ENCODE assay signal across 27 cellular contexts in the genomic region with DNA sequence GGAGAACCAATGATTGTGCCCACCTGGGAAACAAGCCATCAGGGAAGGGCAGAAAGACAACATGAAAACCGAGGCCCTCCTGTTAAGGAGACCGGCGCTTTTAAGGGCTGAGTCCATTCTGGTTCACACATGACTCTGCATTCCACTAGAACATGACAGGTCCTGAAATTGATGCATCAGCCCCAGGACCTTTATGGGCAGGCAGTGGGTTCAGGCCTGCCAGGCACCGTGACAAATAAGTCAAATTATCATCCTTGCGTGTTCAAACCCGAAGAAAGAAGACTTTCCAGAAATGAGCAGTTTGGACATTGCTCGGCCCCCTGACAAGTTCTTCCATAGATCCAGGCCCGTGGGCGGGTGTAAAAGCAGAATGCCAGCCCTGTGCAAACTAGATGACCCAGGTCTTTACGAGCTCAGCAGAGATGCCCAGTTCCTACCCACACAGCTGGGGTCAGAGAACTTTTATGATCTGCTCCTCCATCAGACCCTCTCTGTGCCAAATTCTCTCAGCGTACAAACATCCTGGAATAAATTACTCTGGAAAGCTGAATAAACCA.
"Had no signal": no experiment of that assay in that cellular context is flagged by ENCODE, and none has a peak within 500 bp of the region (broad histone marks: within the 10 kb centered on the region; RNA-seq: fewer than 3 reads in every experiment).

No MANE protein-coding gene starts in this region.

- H3K27me3 ChIP-seq: brain microvascular endothelial cell, dorsolateral prefrontal cortex, gastrocnemius medialis, sigmoid colon, testis, vagina had no signal

- H3K9me3 ChIP-seq: gastrocnemius medialis, sigmoid colon, testis, vagina had no signal

- ATAC-seq: activated CD8-positive, alpha-beta T cell treated with anti-CD3 and anti-CD28 coated beads for 36 hours; activated naive CD8-positive, alpha-beta T cell treated with anti-CD3 and anti-CD28 coated beads, Interleukin-2, amount 50 U/mL, for 24 hours; gastrocnemius medialis; naive thymus-derived CD4-positive, alpha-beta T cell; T-cell had no signal

- FAIRE-seq: colon had no signal

- H3K4me3 Mint-ChIP-seq: activated CD4-positive, alpha-beta T cell treated with anti-CD3 and anti-CD28 coated beads, Interleukin-2, amount 10 ng/mL, durations not matched to agents 7 days and 5 days; activated CD8-positive, alpha-beta T cell treated with anti-CD3 and anti-CD28 coated beads for 36 hours; activated naive CD8-positive, alpha-beta T cell treated with anti-CD3 and anti-CD28 coated beads, Interleukin-2, amount 50 U/mL, for 24 hours; activated T-helper 1 cell treated with anti-CD3 and anti-CD28 coated beads, Interleukin-12 subunit alpha, Interleukin-12 subunit beta, Interleukin-2, Interleukin-4 antibody, amounts not matched to agents 30 ng/mL and 10 ng/mL and 1 ng/mL, durations not matched to agents 14 hours and 24 hours and 36 hours; central memory CD8-positive, alpha-beta T cell; naive thymus-derived CD4-positive, alpha-beta T cell; neural crest cell; T-cell; T-helper 2 cell treated with Interferon-gamma antibody and Interleukin-4, amounts not matched to agents 5 μg/mL and 100 μg/mL, for 36 hours had no signal

- H3K36me3 Mint-ChIP-seq: naive thymus-derived CD4-positive, alpha-beta T cell; T-cell had no signal

- H3K27ac Mint-ChIP-seq: activated CD4-positive, alpha-beta T cell treated with anti-CD3 and anti-CD28 coated beads, Interleukin-2, amount 10 ng/mL, durations not matched to agents 7 days and 5 days; activated CD8-positive, alpha-beta T cell treated with anti-CD3 and anti-CD28 coated beads for 36 hours; activated naive CD8-positive, alpha-beta T cell treated with anti-CD3 and anti-CD28 coated beads, Interleukin-2, amount 50 U/mL, for 24 hours; activated T-helper 1 cell treated with anti-CD3 and anti-CD28 coated beads, Interleukin-12 subunit alpha, Interleukin-12 subunit beta, Interleukin-2, Interleukin-4 antibody, amounts not matched to agents 30 ng/mL and 10 ng/mL and 1 ng/mL, durations not matched to agents 14 hours and 24 hours and 36 hours; naive thymus-derived CD4-positive, alpha-beta T cell; T-cell; T-helper 2 cell treated with Interferon-gamma antibody and Interleukin-4, amounts not matched to agents 5 μg/mL and 100 μg/mL, for 36 hours had no signal

- H3K4me1 Mint-ChIP-seq: activated CD4-positive, alpha-beta T cell treated with anti-CD3 and anti-CD28 coated beads, Interleukin-2, amount 10 ng/mL, durations not matched to agents 7 days and 5 days; activated naive CD8-positive, alpha-beta T cell treated with anti-CD3 and anti-CD28 coated beads, Interleukin-2, amount 50 U/mL, for 24 hours; central memory CD8-positive, alpha-beta T cell; naive thymus-derived CD4-positive, alpha-beta T cell; T-cell had no signal

- H3K27me3 Mint-ChIP-seq: activated CD4-positive, alpha-beta T cell treated with anti-CD3 and anti-CD28 coated beads, Interleukin-2, amount 10 ng/mL, durations not matched to agents 7 days and 5 days; activated CD8-positive, alpha-beta T cell treated with anti-CD3 and anti-CD28 coated beads for 36 hours; activated naive CD8-positive, alpha-beta T cell treated with anti-CD3 and anti-CD28 coated beads, Interleukin-2, amount 50 U/mL, for 24 hours; T-cell had no signal

- H3K9me3 Mint-ChIP-seq: activated CD4-positive, alpha-beta T cell treated with anti-CD3 and anti-CD28 coated beads, Interleukin-2, amount 10 ng/mL, durations not matched to agents 7 days and 5 days; activated CD8-positive, alpha-beta T cell treated with anti-CD3 and anti-CD28 coated beads for 36 hours; activated naive CD8-positive, alpha-beta T cell treated with anti-CD3 and anti-CD28 coated beads, Interleukin-2, amount 50 U/mL, for 24 hours; activated T-helper 1 cell treated with anti-CD3 and anti-CD28 coated beads, Interleukin-12 subunit alpha, Interleukin-12 subunit beta, Interleukin-2, Interleukin-4 antibody, amounts not matched to agents 30 ng/mL and 10 ng/mL and 1 ng/mL, durations not matched to agents 14 hours and 24 hours and 36 hours; T-cell; T-helper 2 cell treated with Interferon-gamma antibody and Interleukin-4, amounts not matched to agents 5 μg/mL and 100 μg/mL, for 36 hours had no signal

- H3K27ac ChIP-seq: brain microvascular endothelial cell, dorsolateral prefrontal cortex, gastrocnemius medialis, sigmoid colon, testis, vagina, VCaP had no signal

- H3K4me1 ChIP-seq: gastrocnemius medialis had no signal

- H3K36me3 ChIP-seq: brain microvascular endothelial cell, gastrocnemius medialis, sigmoid colon, vagina had no signal

- H3K4me3 ChIP-seq: dorsolateral prefrontal cortex, gastrocnemius medialis, sigmoid colon, testis, vagina had no signal

- DNase-seq: activated CD4-positive, alpha-beta T cell treated with anti-CD3 and anti-CD28 coated beads, Interleukin-2, amount 10 ng/mL, durations not matched to agents 7 days and 5 days; activated CD4-positive, CD25-positive, alpha-beta regulatory T cell treated with anti-CD3 and anti-CD28 coated beads, Interleukin-2, amount 50 U/mL, for 72 hours; activated CD8-positive, alpha-beta T cell treated with anti-CD3 and anti-CD28 coated beads for 36 hours; activated gamma-delta T cell; activated naive CD4-positive, alpha-beta T cell treated with anti-CD3 and anti-CD28 coated beads, Interleukin-2, amount 50 U/mL, for 16 hours; activated naive CD8-positive, alpha-beta T cell treated with anti-CD3 and anti-CD28 coated beads, Interleukin-2, amount 50 U/mL, for 24 hours; aorta; brain microvascular endothelial cell; dorsolateral prefrontal cortex; gastrocnemius medialis; hippocampal formation; mesenchymal stem cell; naive thymus-derived CD4-positive, alpha-beta T cell; occipital lobe; sigmoid colon; stimulated activated CD4-positive, alpha-beta T cell treated with anti-CD3 and anti-CD28 coated beads, Interleukin-4, amount 100 ng/mL, for 1 hour; stimulated activated naive CD4-positive, alpha-beta T cell; T-cell; testis; trophoblast cell had no signal
